Comparison of ENCODE assay signal across 1 cellular context in genomic region chr6:82227770-82228169, GRCh38.
TF ChIP-seq lines count a peak whose summit lies in the region.

No MANE protein-coding gene starts in this region.

TF ChIP-seq in endothelial cell of umbilical vein, 7 proteins besides CTCF, POLR2A, EP300 and RAD21 (continued from another document):
- no peak for TF ChIP-seq GATA2 (IDR thresholded peaks at IDR 0.05; ENCODE audit: insufficient read depth, insufficient read length, low read depth, low read length)
TF ChIP-seq in endothelial cell of umbilical vein: peak in this region for 0.
